ENCODE assay signal across 10 cellular contexts in genomic region chr6:141989706-141989959, GRCh38.
"Had no signal": no experiment of that assay in that cellular context is flagged by ENCODE, and none has a peak within 500 bp of the region (broad histone marks: within the 10 kb centered on the region; RNA-seq: fewer than 3 reads in every experiment).

No MANE protein-coding gene starts in this region.

- H3K27me3 ChIP-seq: brain microvascular endothelial cell, esophagus muscularis mucosa, pancreas had no signal

- H3K36me3 ChIP-seq: brain microvascular endothelial cell, esophagus muscularis mucosa, pancreas had no signal

- DNase-seq: activated naive CD4-positive, alpha-beta T cell; activated naive CD8-positive, alpha-beta T cell treated with anti-CD3 and anti-CD28 coated beads, Interleukin-2, amount 10 ng/mL, durations not matched to agents 7 days and 5 days; activated T-cell treated with anti-CD3 and anti-CD28 coated beads for 4 hours had no signal

- H3K4me1 ChIP-seq: esophagus muscularis mucosa, pancreas had no signal

- H3K36me3 Mint-ChIP-seq: activated naive CD8-positive, alpha-beta T cell treated with anti-CD3 and anti-CD28 coated beads, Interleukin-2, amount 10 ng/mL, durations not matched to agents 7 days and 5 days; mesothelial cell of epicardium; stimulated activated memory B cell treated with anti-CD40 and anti-IgM and Interleukin-4, amounts not matched to agents 10 μg/mL and 1 μg/mL and 100 μg/mL, for 72 hours had no signal

- H3K9me3 ChIP-seq: esophagus muscularis mucosa, pancreas had no signal

- H3K4me3 ChIP-seq: coronary artery, esophagus muscularis mucosa, pancreas had no signal

- H3K9me3 Mint-ChIP-seq: activated naive CD8-positive, alpha-beta T cell treated with anti-CD3 and anti-CD28 coated beads, Interleukin-2, amount 10 ng/mL, durations not matched to agents 7 days and 5 days; central memory CD8-positive, alpha-beta T cell; stimulated activated memory B cell treated with anti-CD40 and anti-IgM and Interleukin-4, amounts not matched to agents 10 μg/mL and 1 μg/mL and 100 μg/mL, for 72 hours had no signal

- H3K4me1 Mint-ChIP-seq: activated naive CD8-positive, alpha-beta T cell treated with anti-CD3 and anti-CD28 coated beads, Interleukin-2, amount 10 ng/mL, durations not matched to agents 7 days and 5 days; central memory CD8-positive, alpha-beta T cell; stimulated activated memory B cell treated with anti-CD40 and anti-IgM and Interleukin-4, amounts not matched to agents 10 μg/mL and 1 μg/mL and 100 μg/mL, for 72 hours had no signal

- H3K27ac Mint-ChIP-seq: activated naive CD8-positive, alpha-beta T cell treated with anti-CD3 and anti-CD28 coated beads, Interleukin-2, amount 10 ng/mL, durations not matched to agents 7 days and 5 days; mesothelial cell of epicardium; stimulated activated memory B cell treated with anti-CD40 and anti-IgM and Interleukin-4, amounts not matched to agents 10 μg/mL and 1 μg/mL and 100 μg/mL, for 72 hours had no signal

- H3K4me3 Mint-ChIP-seq: activated naive CD8-positive, alpha-beta T cell treated with anti-CD3 and anti-CD28 coated beads, Interleukin-2, amount 10 ng/mL, durations not matched to agents 7 days and 5 days; central memory CD8-positive, alpha-beta T cell; mesothelial cell of epicardium; stimulated activated memory B cell treated with anti-CD40 and anti-IgM and Interleukin-4, amounts not matched to agents 10 μg/mL and 1 μg/mL and 100 μg/mL, for 72 hours had no signal

- FAIRE-seq: pancreas had no signal

- H3K27ac ChIP-seq: brain microvascular endothelial cell, coronary artery, esophagus muscularis mucosa, pancreas had no signal

- H3K27me3 Mint-ChIP-seq: stimulated activated memory B cell treated with anti-CD40 and anti-IgM and Interleukin-4, amounts not matched to agents 10 μg/mL and 1 μg/mL and 100 μg/mL, for 72 hours had no signal

- ATAC-seq: stimulated activated memory B cell treated with anti-CD40 and anti-IgM and Interleukin-4, amounts not matched to agents 10 μg/mL and 1 μg/mL and 100 μg/mL, for 72 hours had no signal
